Comparison of ENCODE assay signal across 10 cellular contexts in genomic region chr3:99843590-99844260, GRCh38. TPM values are rescaled to one million over a fixed set of nuclear protein-coding genes. Genes with fewer than 3 reads are reported as not detected.
A peak's percentile ranks its signal among the peaks of the same experiment; 100 is the strongest.
DNase-seq lines count a peak whose midpoint lies in the region; ATAC-seq, FAIRE-seq and TF ChIP-seq lines count a peak whose summit lies in the region.
"Had no signal": no experiment of that assay in that cellular context is flagged by ENCODE, and none has a peak within 500 bp of the region (broad histone marks: within the 10 kb centered on the region; RNA-seq: fewer than 3 reads in every experiment).

No MANE protein-coding gene starts in this region.

- WGBS in GM12878 (ENCODE audit: insufficient coverage, insufficient replicate concordance, low lambda C conversion rate, missing lambda C conversion rate): 91% methylated on average over 10 of the region's 10 CpGs
- WGBS in urinary bladder: 29% methylated on average over 10 of the region's 10 CpGs

- no peak overlapping the region for H3K9ac ChIP-seq in GM12878 (ENCODE audit: control insufficient read depth, insufficient read depth, low read length)

- H3K4me3 ChIP-seq in GM12878 (no peak overlapping the region), lower lobe of right lung (no peak overlapping the region), urinary bladder (ENCODE audit: low read depth, low read length) (no peak overlapping the region)
- H3K4me3 ChIP-seq: A549 had no signal

- no peak for FAIRE-seq in GM12878 (lab: Jason Lieb, UNC)
- FAIRE-seq: A549 had no signal

- peaks cover 6% of the 10 kb centered on the region for H3K79me2 ChIP-seq in GM12878 (ENCODE audit: control insufficient read depth, insufficient read depth, low read length)

- in situ Hi-C loops in GM12878 (cut with MboI): no loop called here

- SMC1A ChIA-PET in GM12878 (lab: Charles Lee; ENCODE audit: uncharacterized antibody, unreplicated experiment): interaction anchor here (0.7 to 2.3 kb wide), 41 partner anchors 10 to 512 kb away, joined by 3 to 46 read pairs (median 4); no protein-coding TSS in a partner anchor

- no peaks in the 10 kb centered on the region for H3K36me3 ChIP-seq in GM12878 (ENCODE audit: control insufficient read depth in 2 of 2, insufficient read depth in 2 of 2, low read length in 1 of 2)
- H3K36me3 ChIP-seq in lower lobe of right lung: no peaks in the 10 kb centered on the region
- no peaks in the 10 kb centered on the region for H3K36me3 ChIP-seq in urinary bladder (ENCODE audit: insufficient read depth)

- H3K4me1 Mint-ChIP-seq in activated naive CD8-positive, alpha-beta T cell treated with anti-CD3 and anti-CD28 coated beads, Interleukin-2, amount 10 ng/mL, durations not matched to agents 7 days and 5 days: peaks cover 16% of the 10 kb centered on the region
- H3K4me1 Mint-ChIP-seq in activated naive CD8-positive, alpha-beta T cell treated with anti-CD3 and anti-CD28 coated beads for 36 hours: peaks cover 24% of the 10 kb centered on the region

- no peaks in the 10 kb centered on the region for H4K20me1 ChIP-seq in GM12878 (ENCODE audit: control insufficient read depth, insufficient read depth)

- H3K9me3 ChIP-seq in GM12878 (replicated peaks; ENCODE audit: control insufficient read depth, insufficient read depth, low read length) (no peaks in the 10 kb centered on the region; the same call in 2 of the 3 replicates), lower lobe of right lung (no peaks in the 10 kb centered on the region)
- H3K9me3 ChIP-seq: A549 had no signal

- no peak for TF ChIP-seq EP300 in GM12878 (IDR thresholded peaks at IDR 0.05; ENCODE audit: borderline replicate concordance in 1 of 2, control insufficient read depth in 1 of 2, low read depth in 2 of 2, low read length in 2 of 2)

- no peak for TF ChIP-seq POLR2A in GM12878 (IDR thresholded peaks at IDR 0.05; ENCODE audit: low read depth, low read length)

- CTCF ChIA-PET in GM12878 (lab: Yijun Ruan, JAX): interaction anchor here (0.7 to 2.6 kb wide), 38 partner anchors 9 to 953 kb away, joined by 3 to 80 read pairs (median 4); partner anchors contain the start of gene TBC1D23

- no peak overlapping the region for H3K27ac Mint-ChIP-seq in activated naive CD8-positive, alpha-beta T cell treated with anti-CD3 and anti-CD28 coated beads, Interleukin-2, amount 10 ng/mL, durations not matched to agents 7 days and 5 days
- H3K27ac Mint-ChIP-seq in activated naive CD8-positive, alpha-beta T cell treated with anti-CD3 and anti-CD28 coated beads for 36 hours: no peak overlapping the region
- H3K27ac Mint-ChIP-seq: activated T-cell treated with anti-CD3 and anti-CD28 coated beads, Interleukin-2, amount 50 U/mL, for 72 hours had no signal

- no peaks in the 10 kb centered on the region for H3K27me3 Mint-ChIP-seq in activated naive CD8-positive, alpha-beta T cell treated with anti-CD3 and anti-CD28 coated beads, Interleukin-2, amount 10 ng/mL, durations not matched to agents 7 days and 5 days
- no peaks in the 10 kb centered on the region for H3K27me3 Mint-ChIP-seq in activated naive CD8-positive, alpha-beta T cell treated with anti-CD3 and anti-CD28 coated beads for 36 hours

- no peak for TF ChIP-seq RAD21 in GM12878 (IDR thresholded peaks at IDR 0.05; ENCODE audit: insufficient read depth, low read depth, low read length)

- no peak overlapping the region for H3K4me2 ChIP-seq in GM12878 (ENCODE audit: control insufficient read depth, insufficient read depth)

- RAD21 ChIA-PET in GM12878 (lab: Charles Lee; ENCODE audit: unreplicated experiment): interaction anchor here (0.6 to 2.5 kb wide), 33 partner anchors 10 to 1989 kb away, joined by 3 to 62 read pairs (median 4); partner anchors contain the start of genes CMSS1 and TBC1D23

- POLR2A ChIA-PET in activated naive CD8-positive, alpha-beta T cell treated with anti-CD3 and anti-CD28 coated beads, Interleukin-2, amount 10 ng/mL, durations not matched to agents 7 days and 5 days (lab: Charles Lee): interaction anchor here (0.6 to 1.4 kb wide), 2 partner anchors 194 to 410 kb away, joined by 3 to 6 read pairs; no protein-coding TSS in a partner anchor
- POLR2A ChIA-PET in GM12878 (lab: Charles Lee): interaction anchor here (0.6 to 1.1 kb wide), 3 partner anchors 10 to 1841 kb away, joined by 3 to 7 read pairs (median 4); partner anchors contain the start of genes LNP1 and TOMM70

- H3K9me3 Mint-ChIP-seq in activated naive CD8-positive, alpha-beta T cell treated with anti-CD3 and anti-CD28 coated beads, Interleukin-2, amount 10 ng/mL, durations not matched to agents 7 days and 5 days: no peaks in the 10 kb centered on the region
- H3K9me3 Mint-ChIP-seq in activated naive CD8-positive, alpha-beta T cell treated with anti-CD3 and anti-CD28 coated beads for 36 hours: no peaks in the 10 kb centered on the region
- H3K9me3 Mint-ChIP-seq: activated T-cell treated with anti-CD3 and anti-CD28 coated beads, Interleukin-2, amount 50 U/mL, for 72 hours had no signal

- H3K27ac ChIP-seq in GM12878 (ENCODE audit: control insufficient read depth, insufficient read depth) (no peak overlapping the region), lower lobe of right lung (peak overlapping the region; percentile 74), urinary bladder (ENCODE audit: low read depth) (peak overlapping the region; percentile 62)

- BruUV-seq in GM12878 (replicated peaks; lab: Mats Ljungman, UMichigan): no TSS peak

- H3K27me3 ChIP-seq in GM12878 (replicated peaks in 1 of 2; ENCODE audit: control insufficient read depth in 2 of 2, insufficient read depth in 2 of 2, low read length in 1 of 2): no peaks in the 10 kb centered on the region
- H3K27me3 ChIP-seq in lower lobe of right lung (ENCODE audit: low read depth): no peaks in the 10 kb centered on the region

- TF ChIP-seq CTCF in GM12878 (IDR thresholded peaks at IDR 0.05 in 2 of 3, conservative IDR thresholded peaks at IDR 0.05 in 1 of 3; ENCODE audit: control insufficient read depth in 2 of 3, extremely low read depth in 1 of 3, insufficient read depth in 1 of 3, low read depth in 3 of 3, low read length in 3 of 3): no peak
- TF ChIP-seq CTCF in lower lobe of right lung (IDR thresholded peaks at IDR 0.05): no peak

- DNase-seq in activated naive CD8-positive, alpha-beta T cell treated with anti-CD3 and anti-CD28 coated beads, Interleukin-2, amount 10 ng/mL, durations not matched to agents 7 days and 5 days: no peak
- DNase-seq in activated naive CD8-positive, alpha-beta T cell treated with anti-CD3 and anti-CD28 coated beads for 36 hours: no peak
- no peak for DNase-seq in GM12878 (ENCODE audit: low read depth, low spot score)
- DNase-seq in lower lobe of right lung: no peak
- no peak for DNase-seq in NK-92 (lab: John Stamatoyannopoulos, UW; ENCODE audit: unreplicated experiment)
- DNase-seq in activated T-cell treated with anti-CD3 and anti-CD28 coated beads, Interleukin-2, amount 50 U/mL, for 1 hour: no peak
- DNase-seq in NCI-H774 (lab: John Stamatoyannopoulos, UW): no peak
- DNase-seq: activated T-cell treated with anti-CD3 and anti-CD28 coated beads, Interleukin-2, amount 50 U/mL, for 72 hours had no signal

- no peak overlapping the region for H3K4me3 Mint-ChIP-seq in activated naive CD8-positive, alpha-beta T cell treated with anti-CD3 and anti-CD28 coated beads, Interleukin-2, amount 10 ng/mL, durations not matched to agents 7 days and 5 days
- no peak overlapping the region for H3K4me3 Mint-ChIP-seq in activated naive CD8-positive, alpha-beta T cell treated with anti-CD3 and anti-CD28 coated beads for 36 hours
- H3K4me3 Mint-ChIP-seq: activated T-cell treated with anti-CD3 and anti-CD28 coated beads, Interleukin-2, amount 50 U/mL, for 72 hours had no signal

- H3K36me3 Mint-ChIP-seq in activated naive CD8-positive, alpha-beta T cell treated with anti-CD3 and anti-CD28 coated beads, Interleukin-2, amount 10 ng/mL, durations not matched to agents 7 days and 5 days: peaks cover 7% of the 10 kb centered on the region
- peaks cover 3% of the 10 kb centered on the region for H3K36me3 Mint-ChIP-seq in activated naive CD8-positive, alpha-beta T cell treated with anti-CD3 and anti-CD28 coated beads for 36 hours

- peak; percentile 17 for ATAC-seq in activated naive CD8-positive, alpha-beta T cell treated with anti-CD3 and anti-CD28 coated beads, Interleukin-2, amount 10 ng/mL, durations not matched to agents 7 days and 5 days (ENCODE audit: low read depth)
- ATAC-seq in GM12878: peak; percentile 43
- peak; percentile 31 to 45 for ATAC-seq in lower lobe of right lung

- H2AFZ ChIP-seq in GM12878 (ENCODE audit: control insufficient read depth, low read depth, low read length): no peak overlapping the region

- intact Hi-C loops in GM12878 (cut with micrococcal nuclease; ENCODE audit: unreplicated experiment): loop anchor here (1.0 to 5.0 kb wide), 4 partner anchors 94 to 411 kb away; no protein-coding TSS in a partner anchor
- intact Hi-C loops in lower lobe of right lung (cut with DNase I): loop anchor here (10.0 kb wide), 1 partner anchor 411 kb away; no protein-coding TSS in a partner anchor

- H3K4me1 ChIP-seq in GM12878 (ENCODE audit: control insufficient read depth, insufficient read depth, low read length): peaks cover 11% of the 10 kb centered on the region; the same call in 1 of the 2 replicates
- H3K4me1 ChIP-seq in lower lobe of right lung: peaks cover 33% of the 10 kb centered on the region
- no peaks in the 10 kb centered on the region for H3K4me1 ChIP-seq in urinary bladder (ENCODE audit: insufficient read depth)
- H3K4me1 ChIP-seq: A549 had no signal

RNA-seq across cellular contexts. Expression of gene CMSS1, which starts 26.1 kb away (rescaled TPM):
- 10 to 100 TPM; 24.2 to 31.8 TPM for total RNA-seq in activated naive CD8-positive, alpha-beta T cell treated with anti-CD3 and anti-CD28 coated beads, Interleukin-2, amount 10 ng/mL, durations not matched to agents 7 days and 5 days
- 100 to 1,000 TPM; 121 to 122 TPM for total RNA-seq in activated naive CD8-positive, alpha-beta T cell treated with anti-CD3 and anti-CD28 coated beads for 36 hours
- 35.1 and 37.3 TPM in 2 replicates for total RNA-seq in GM12878 (2013; cell fraction: nucleolus; rRNA removed)
- total RNA-seq in GM12878 (2014; rRNA removed): 31.0 and 42.1 TPM in 2 replicates
- 52.8 and 58.5 TPM in 2 replicates for total RNA-seq in GM12878 (2014; rRNA removed; fragmentation: Illumina TruSeq; extraction: Trizol)
- 71.7 and 77.3 TPM in 2 replicates for total RNA-seq in GM12878 (2021)
- polyA plus RNA-seq in GM12878 (2011; ENCODE audit: low read depth): 16.5 TPM
- 40.2 and 59.3 TPM in 2 replicates for polyA plus RNA-seq in GM12878 (2011; rRNA removed)
- 8.2 and 11.3 TPM in 2 replicates for polyA plus RNA-seq in GM12878 (2011; cell fraction: cytosol; rRNA removed)
- 9.9 and 11.1 TPM in 2 replicates for polyA plus RNA-seq in GM12878 (2011; cell fraction: nucleus; rRNA removed)
- polyA plus RNA-seq in GM12878 (2012): 26.3 and 35.6 TPM in 2 replicates
- polyA plus RNA-seq in GM12878 (2014; fragmentation: Illumina TruSeq; extraction: Trizol): 62.8 and 71.3 TPM in 2 replicates
- polyA plus RNA-seq in GM12878 (2014; fragmentation: Nextera tagmentation; extraction: Ambion mirVana): 100 to 1,000 TPM in 1 of 2 experiments, 10 to 100 TPM in 1; 77.8 to 118 TPM
- polyA plus RNA-seq in GM12878 (2014; rRNA removed): 37.9 and 44.3 TPM in 2 replicates
- polyA plus RNA-seq in GM12878 (2016; fragmentation: Nextera tagmentation; extraction: Ambion mirVana): 100 to 1,000 TPM in 1 of 2 experiments, 10 to 100 TPM in 1; 86.2 to 101 TPM
- polyA minus RNA-seq in GM12878 (2011; rRNA and poly(A)+ RNA removed): 8.4 and 12.8 TPM in 2 replicates
- polyA minus RNA-seq in GM12878 (2011; cell fraction: cytosol; rRNA and poly(A)+ RNA removed): 17.9 and 20.5 TPM in 2 replicates
- 10.0 and 26.8 TPM in 2 replicates for polyA minus RNA-seq in GM12878 (2011; cell fraction: nucleus; rRNA and poly(A)+ RNA removed)
- total RNA-seq in lower lobe of right lung: 17.3 TPM
- 14.7 TPM for total RNA-seq in urinary bladder
- 25.0 TPM for polyA plus RNA-seq in urinary bladder
